In genomic region chr1:1116701-1117468, GRCh38 we compare ENCODE assay signal across 1 cellular context.
TF ChIP-seq lines count a peak whose summit lies in the region.

No MANE protein-coding gene starts in this region.

TF ChIP-seq in GM23338, 12 proteins besides CTCF, POLR2A, EP300 and RAD21 (continued from another document):
- TF ChIP-seq POLR2AphosphoS5 (IDR thresholded peaks at IDR 0.05; ENCODE audit: low read depth) = no peak
- TF ChIP-seq JUNB (IDR thresholded peaks at IDR 0.05; ENCODE audit: unreplicated experiment) = no peak
- TF ChIP-seq NANOG (IDR thresholded peaks at IDR 0.05; ENCODE audit: borderline replicate concordance) = no peak
- no peak for TF ChIP-seq ZNF114 (CRISPR knock-in tag; IDR thresholded peaks at IDR 0.05)
- TF ChIP-seq REST (IDR thresholded peaks at IDR 0.05; ENCODE audit: unreplicated experiment) = no peak
- TF ChIP-seq STAT1 (IDR thresholded peaks at IDR 0.05; ENCODE audit: unreplicated experiment) = no peak
- TF ChIP-seq ZNF331 (CRISPR knock-in tag; IDR thresholded peaks at IDR 0.05; ENCODE audit: low read depth) = no peak
- TF ChIP-seq EZH2phosphoT487 (IDR thresholded peaks at IDR 0.05; ENCODE audit: unreplicated experiment) = no peak
- no peak for TF ChIP-seq ETS1 (IDR thresholded peaks at IDR 0.05)
- TF ChIP-seq EZH2 (IDR thresholded peaks at IDR 0.05; ENCODE audit: low read depth, unreplicated experiment) = no peak
